In genomic region chr5:101717729-101718128, GRCh38 we compare ENCODE assay signal across 30 cellular contexts.
"Had no signal": no experiment of that assay in that cellular context is flagged by ENCODE, and none has a peak within 500 bp of the region (broad histone marks: within the 10 kb centered on the region; RNA-seq: fewer than 3 reads in every experiment).

No MANE protein-coding gene starts in this region.

- H3K9me3 ChIP-seq: ascending aorta, breast epithelium, colonic mucosa, esophagus squamous epithelium, gastroesophageal sphincter had no signal

- H3K27ac ChIP-seq: ascending aorta, breast epithelium, cardiac muscle cell, colonic mucosa, epithelial cell of prostate, esophagus squamous epithelium, gastroesophageal sphincter had no signal

- H3K9me3 Mint-ChIP-seq: activated naive CD4-positive, alpha-beta T cell treated with anti-CD3 and anti-CD28 coated beads, Interleukin-2, amount 10 ng/mL, durations not matched to agents 7 days and 5 days; T-helper 2 cell treated with Interferon-gamma antibody and Interleukin-4, amounts not matched to agents 5 μg/mL and 100 μg/mL, for 36 hours had no signal

- H3K36me3 Mint-ChIP-seq: activated naive CD4-positive, alpha-beta T cell treated with anti-CD3 and anti-CD28 coated beads, Interleukin-2, amount 10 ng/mL, durations not matched to agents 7 days and 5 days; activated naive CD4-positive, alpha-beta T cell treated with anti-CD3 and anti-CD28 coated beads, Interleukin-2, amount 50 U/mL, for 72 hours; activated naive CD8-positive, alpha-beta T cell treated with anti-CD3 and anti-CD28 coated beads, Interleukin-2, amount 10 ng/mL, durations not matched to agents 7 days and 5 days; brain had no signal

- H3K36me3 ChIP-seq: ascending aorta, breast epithelium, cardiac muscle cell, colonic mucosa, esophagus squamous epithelium, gastroesophageal sphincter had no signal

- H3K27ac Mint-ChIP-seq: activated CD4-positive, alpha-beta memory T cell treated with anti-CD3 and anti-CD28 coated beads, Interleukin-2, amount 10 ng/mL, durations not matched to agents 7 days and 5 days; activated CD4-positive, alpha-beta T cell treated with anti-CD3 and anti-CD28 coated beads for 36 hours; activated CD4-positive, alpha-beta T cell treated with anti-CD3 and anti-CD28 coated beads, Interleukin-2, amount 10 ng/mL, durations not matched to agents 24 days and 14 days; activated naive CD4-positive, alpha-beta T cell treated with anti-CD3 and anti-CD28 coated beads, Interleukin-2, amount 10 ng/mL, durations not matched to agents 7 days and 5 days; activated naive CD4-positive, alpha-beta T cell treated with anti-CD3 and anti-CD28 coated beads, Interleukin-2, amount 50 U/mL, for 72 hours; activated naive CD8-positive, alpha-beta T cell treated with anti-CD3 and anti-CD28 coated beads, Interleukin-2, amount 10 ng/mL, durations not matched to agents 7 days and 5 days; activated T-cell treated with anti-CD3 and anti-CD28 coated beads, Interleukin-2, amount 50 U/mL, for 24 hours; activated T-cell treated with anti-CD3 and anti-CD28 coated beads, Interleukin-2, amount 50 U/mL, for 72 hours; brain; T-helper 17 cell; T-helper 2 cell treated with Interferon-gamma antibody and Interleukin-4, amounts not matched to agents 5 μg/mL and 100 μg/mL, for 36 hours had no signal

- H3K4me1 ChIP-seq: ascending aorta, breast epithelium, colonic mucosa, esophagus squamous epithelium, gastroesophageal sphincter had no signal

- H3K27me3 Mint-ChIP-seq: activated CD4-positive, alpha-beta memory T cell treated with anti-CD3 and anti-CD28 coated beads, Interleukin-2, amount 10 ng/mL, durations not matched to agents 7 days and 5 days; activated CD4-positive, alpha-beta T cell treated with anti-CD3 and anti-CD28 coated beads for 36 hours; activated CD4-positive, alpha-beta T cell treated with anti-CD3 and anti-CD28 coated beads, Interleukin-2, amount 10 ng/mL, durations not matched to agents 24 days and 14 days; activated naive CD4-positive, alpha-beta T cell treated with anti-CD3 and anti-CD28 coated beads, Interleukin-2, amount 10 ng/mL, durations not matched to agents 7 days and 5 days; activated naive CD8-positive, alpha-beta T cell treated with anti-CD3 and anti-CD28 coated beads, Interleukin-2, amount 10 ng/mL, durations not matched to agents 7 days and 5 days; activated T-cell treated with anti-CD3 and anti-CD28 coated beads, Interleukin-2, amount 50 U/mL, for 24 hours; brain; T-helper 17 cell had no signal

- H3K4me3 Mint-ChIP-seq: activated CD4-positive, alpha-beta memory T cell treated with anti-CD3 and anti-CD28 coated beads, Interleukin-2, amount 10 ng/mL, durations not matched to agents 7 days and 5 days; activated CD4-positive, alpha-beta T cell treated with anti-CD3 and anti-CD28 coated beads for 36 hours; activated CD4-positive, alpha-beta T cell treated with anti-CD3 and anti-CD28 coated beads, Interleukin-2, amount 10 ng/mL, durations not matched to agents 24 days and 14 days; activated naive CD4-positive, alpha-beta T cell treated with anti-CD3 and anti-CD28 coated beads, Interleukin-2, amount 10 ng/mL, durations not matched to agents 7 days and 5 days; activated naive CD8-positive, alpha-beta T cell treated with anti-CD3 and anti-CD28 coated beads, Interleukin-2, amount 10 ng/mL, durations not matched to agents 7 days and 5 days; activated T-cell treated with anti-CD3 and anti-CD28 coated beads, Interleukin-2, amount 50 U/mL, for 24 hours; activated T-cell treated with anti-CD3 and anti-CD28 coated beads, Interleukin-2, amount 50 U/mL, for 72 hours; brain; T-helper 17 cell; T-helper 2 cell treated with Interferon-gamma antibody and Interleukin-4, amounts not matched to agents 5 μg/mL and 100 μg/mL, for 36 hours had no signal

- H3K4me3 ChIP-seq: ascending aorta, breast epithelium, cardiac muscle cell, colonic mucosa, esophagus squamous epithelium, gastroesophageal sphincter had no signal

- DNase-seq: activated CD4-positive, alpha-beta memory T cell treated with anti-CD3 and anti-CD28 coated beads, Interleukin-2, amount 10 ng/mL, durations not matched to agents 7 days and 5 days; activated CD4-positive, alpha-beta T cell treated with anti-CD3 and anti-CD28 coated beads for 36 hours; activated CD4-positive, alpha-beta T cell treated with anti-CD3 and anti-CD28 coated beads, Interleukin-2, amount 10 ng/mL, durations not matched to agents 24 days and 14 days; activated CD4-positive, CD25-positive, alpha-beta regulatory T cell; activated CD4-positive, CD25-positive, alpha-beta regulatory T cell treated with anti-CD3 and anti-CD28 coated beads, Interleukin-2, amount 50 U/mL, for 72 hours; activated CD8-positive, alpha-beta memory T cell treated with anti-CD3 and anti-CD28 coated beads, Interleukin-2, amount 50 U/mL, for 48 hours; activated gamma-delta T cell; activated naive CD4-positive, alpha-beta T cell; activated naive CD4-positive, alpha-beta T cell treated with anti-CD3 and anti-CD28 coated beads, Interleukin-2, amount 10 ng/mL, durations not matched to agents 7 days and 5 days; activated naive CD8-positive, alpha-beta T cell treated with anti-CD3 and anti-CD28 coated beads, Interleukin-2, amount 10 ng/mL, durations not matched to agents 7 days and 5 days; activated T-cell treated with anti-CD3 and anti-CD28 coated beads for 4 hours; activated T-cell treated with anti-CD3 and anti-CD28 coated beads, Interleukin-2, amount 50 U/mL, for 24 hours; activated T-cell treated with anti-CD3 and anti-CD28 coated beads, Interleukin-2, amount 50 U/mL, for 72 hours; central memory CD4-positive, alpha-beta T cell; cerebellar nuclear complex; colonic mucosa; effector CD8-positive, alpha-beta T cell; esophagus squamous epithelium; foreskin melanocyte; head of caudate nucleus; T-helper 17 cell; T1000 had no signal

- H3K27me3 ChIP-seq: ascending aorta, breast epithelium, cardiac muscle cell, colonic mucosa, esophagus squamous epithelium, gastroesophageal sphincter had no signal

- H3K4me1 Mint-ChIP-seq: activated CD4-positive, alpha-beta memory T cell treated with anti-CD3 and anti-CD28 coated beads, Interleukin-2, amount 10 ng/mL, durations not matched to agents 7 days and 5 days; activated CD4-positive, alpha-beta T cell treated with anti-CD3 and anti-CD28 coated beads for 36 hours; activated CD4-positive, alpha-beta T cell treated with anti-CD3 and anti-CD28 coated beads, Interleukin-2, amount 10 ng/mL, durations not matched to agents 24 days and 14 days; activated naive CD4-positive, alpha-beta T cell treated with anti-CD3 and anti-CD28 coated beads, Interleukin-2, amount 10 ng/mL, durations not matched to agents 7 days and 5 days; activated naive CD8-positive, alpha-beta T cell treated with anti-CD3 and anti-CD28 coated beads, Interleukin-2, amount 10 ng/mL, durations not matched to agents 7 days and 5 days; T-helper 17 cell had no signal
